10 cellular contexts compared by ENCODE assay signal in genomic region chr19:13101590-13102415, GRCh38. TPM values are rescaled to one million over a fixed set of nuclear protein-coding genes. Genes with fewer than 3 reads are reported as not detected.
DNase-seq lines count a peak whose midpoint lies in the region; ATAC-seq and TF ChIP-seq lines count a peak whose summit lies in the region.
"Had no signal": no experiment of that assay in that cellular context is flagged by ENCODE, and none has a peak within 500 bp of the region (broad histone marks: within the 10 kb centered on the region; RNA-seq: fewer than 3 reads in every experiment).

No MANE protein-coding gene starts in this region.

- peak overlapping the region; percentile 17 for H3K4me2 ChIP-seq in fibroblast of lung (ENCODE audit: extremely low read depth, insufficient read depth, low read length)

- peak overlapping the region; percentile 16; the same call in 1 of the 2 replicates for H3K9ac ChIP-seq in ES-I3 (ENCODE audit: low read depth, low read length)
- no peak overlapping the region for H3K9ac ChIP-seq in fibroblast of lung (ENCODE audit: insufficient read depth, low read length)
- H3K9ac ChIP-seq in rectal smooth muscle tissue (ENCODE audit: low read length) = peak overlapping the region; percentile 49

- no peak overlapping the region for H3K4me3 ChIP-seq in fibroblast of lung (replicated peaks in 1 of 4; ENCODE audit: control extremely low read depth in 1 of 4, insufficient read depth in 1 of 4, low read depth in 3 of 4, low read length in 4 of 4)
- peak overlapping the region; percentile 81 for H3K4me3 ChIP-seq in rectal smooth muscle tissue (ENCODE audit: low read length)

- DNase-seq in fibroblast of lung (ENCODE audit: low read depth in 2 of 2) (no peak), NCI-H446 treated with DMSO at 0.1 percent for 48 hours (lab: John Stamatoyannopoulos, UW) (no peak), AG08396 (ENCODE audit: low spot score) (no peak)
- DNase-seq: occipital lobe, SHP77 had no signal

- TF ChIP-seq CTCF in fibroblast of lung (conservative IDR thresholded peaks at IDR 0.05 in 1 of 2, IDR thresholded peaks at IDR 0.05 in 1 of 2; ENCODE audit: low read depth in 1 of 2, low read length in 2 of 2) = no peak

- H3K4me1 ChIP-seq in ES-I3 (ENCODE audit: insufficient read depth, low read length) (peaks cover 9% of the 10 kb centered on the region; the same call in 1 of the 2 replicates), fibroblast of lung (ENCODE audit: control insufficient read depth, extremely low read depth, insufficient read depth, low read length) (peaks cover 3% of the 10 kb centered on the region), rectal smooth muscle tissue (ENCODE audit: control insufficient read depth, insufficient read depth, low read length) (peaks cover 10% of the 10 kb centered on the region)

- H3K36me3 ChIP-seq in ES-I3 (ENCODE audit: insufficient read depth, low read length) (no peaks in the 10 kb centered on the region), fibroblast of lung (ENCODE audit: control insufficient read depth, insufficient read depth, low read length) (peaks cover 15% of the 10 kb centered on the region), rectal smooth muscle tissue (ENCODE audit: control insufficient read depth, insufficient read depth, low read length) (no peaks in the 10 kb centered on the region)

- no peaks in the 10 kb centered on the region for H4K20me1 ChIP-seq in fibroblast of lung (ENCODE audit: control insufficient read depth, extremely low read depth, insufficient read depth, low read length)

- no peak overlapping the region for H3K27ac ChIP-seq in fibroblast of lung (ENCODE audit: insufficient read depth, low read length)
- H3K27ac ChIP-seq in rectal smooth muscle tissue (ENCODE audit: low read depth, low read length) = peak overlapping the region; percentile 70

- TF ChIP-seq POLR2A in Raji (IDR thresholded peaks at IDR 0.05; ENCODE audit: insufficient read depth, low read depth, low read length) = peak; percentile 11; the same call in 1 of the 2 replicates

- H3K79me2 ChIP-seq in fibroblast of lung (ENCODE audit: control insufficient read depth, insufficient read depth, low read length) = peaks cover 1% of the 10 kb centered on the region

- no peak for ATAC-seq in GM21526 (IDR thresholded peaks at IDR 0.05; ENCODE audit: low FRiP score, unreplicated experiment)
- ATAC-seq in GM21717 (IDR thresholded peaks at IDR 0.05; ENCODE audit: unreplicated experiment) = no peak

- H3K9me3 ChIP-seq in ES-I3 (ENCODE audit: control insufficient read depth, insufficient read depth, low read length) (no peaks in the 10 kb centered on the region), fibroblast of lung (ENCODE audit: control insufficient read depth, insufficient read depth, low read depth, low read length) (no peaks in the 10 kb centered on the region)

- H2AFZ ChIP-seq in fibroblast of lung (ENCODE audit: low read length) = no peak overlapping the region

- H3K27me3 ChIP-seq in fibroblast of lung (ENCODE audit: control insufficient read depth, insufficient read depth, low read length) (no peaks in the 10 kb centered on the region), rectal smooth muscle tissue (ENCODE audit: control insufficient read depth, insufficient read depth, low read length) (no peaks in the 10 kb centered on the region)

RNA-seq across cellular contexts. Expression of gene LYL1, which starts 0.9 kb away (rescaled TPM):
- total RNA-seq in fibroblast of lung = under 0.01 and 1.2 TPM in 2 replicates
- 0.26 and 0.30 TPM in 2 replicates for polyA plus RNA-seq in fibroblast of lung
- 0.50 and 0.96 TPM in 2 replicates for polyA plus RNA-seq in fibroblast of lung (2012)
- 0.22 TPM in 1 of 2 replicates, not detected in the other for polyA minus RNA-seq in fibroblast of lung (ENCODE audit: low replicate concordance)

RNA-seq across cellular contexts. Expression of gene TRMT1, which starts 14.7 kb away (rescaled TPM):
- total RNA-seq in fibroblast of lung = 20.3 and 21.8 TPM in 2 replicates
- polyA plus RNA-seq in fibroblast of lung = 12.2 and 17.9 TPM in 2 replicates
- 12.4 and 24.1 TPM in 2 replicates for polyA plus RNA-seq in fibroblast of lung (2012)
- polyA minus RNA-seq in fibroblast of lung (ENCODE audit: low replicate concordance) = 24.9 and 36.2 TPM in 2 replicates

RNA-seq across cellular contexts. Expression of gene NACC1, which starts 16.3 kb away (rescaled TPM):
- total RNA-seq in fibroblast of lung = 24.7 and 31.9 TPM in 2 replicates
- polyA plus RNA-seq in fibroblast of lung = 33.5 and 64.7 TPM in 2 replicates
- 38.6 and 61.6 TPM in 2 replicates for polyA plus RNA-seq in fibroblast of lung (2012)
- polyA minus RNA-seq in fibroblast of lung (ENCODE audit: low replicate concordance) = 78.1 and 116 TPM in 2 replicates

RNA-seq across cellular contexts. Expression of gene STX10, which starts 48.4 kb away (rescaled TPM):
- total RNA-seq in fibroblast of lung = 69.2 and 78.1 TPM in 2 replicates
- polyA plus RNA-seq in fibroblast of lung = 48.9 and 54.3 TPM in 2 replicates
- polyA plus RNA-seq in fibroblast of lung (2012) = 61.8 and 73.6 TPM in 2 replicates
- 68.6 and 178 TPM in 2 replicates for polyA minus RNA-seq in fibroblast of lung (ENCODE audit: low replicate concordance)

RNA-seq across cellular contexts. Expression of gene IER2, which starts 48.4 kb away (rescaled TPM):
- 21.1 and 26.4 TPM in 2 replicates for total RNA-seq in fibroblast of lung
- 16.5 and 99.6 TPM in 2 replicates for polyA plus RNA-seq in fibroblast of lung
- polyA plus RNA-seq in fibroblast of lung (2012) = 30.8 and 154 TPM in 2 replicates
- polyA minus RNA-seq in fibroblast of lung (ENCODE audit: low replicate concordance) = 9.2 and 22.2 TPM in 2 replicates
